8 cellular contexts compared by ENCODE assay signal in genomic region chr15:78810377-78811123, GRCh38. TPM values are rescaled to one million over a fixed set of nuclear protein-coding genes. Genes with fewer than 3 reads are reported as not detected.
A peak's percentile ranks its signal among the peaks of the same experiment; 100 is the strongest.
DNase-seq lines count a peak whose midpoint lies in the region; ATAC-seq and TF ChIP-seq lines count a peak whose summit lies in the region.

No MANE protein-coding gene starts in this region.

- H3K36me3 ChIP-seq in Panc1 (ENCODE audit: control insufficient read depth, insufficient read depth, low read length) (no peaks in the 10 kb centered on the region), liver (ENCODE audit: control insufficient read depth in 4 of 4, insufficient read depth in 3 of 4, low read depth in 1 of 4, low read length in 3 of 4) (no peaks in the 10 kb centered on the region), thymus (ENCODE audit: control insufficient read depth, insufficient read depth) (no peaks in the 10 kb centered on the region)

- POLR2A ChIA-PET in Panc1 (lab: Charles Lee) = no interaction called here

- CTCF ChIA-PET in Panc1 (lab: Charles Lee) = interaction anchor here (0.6 kb wide), 1 partner anchor 79 kb away, joined by 4 read pairs; no protein-coding TSS in a partner anchor

- peaks cover 3% of the 10 kb centered on the region for H3K27me3 ChIP-seq in Panc1 (ENCODE audit: control insufficient read depth, insufficient read depth, low read length)
- peaks cover 0 to 3% (median 0%) of the 10 kb centered on the region in 4 donors for H3K27me3 ChIP-seq in liver (ENCODE audit: control insufficient read depth in 4 of 4, insufficient read depth in 4 of 4, low read length in 3 of 4)
- peaks cover 45% of the 10 kb centered on the region for H3K27me3 ChIP-seq in thymus (ENCODE audit: control insufficient read depth, insufficient read depth)

- peak overlapping the region; percentile 44 for H3K27ac ChIP-seq in C4-2B
- H3K27ac ChIP-seq in Panc1 (ENCODE audit: low read length) = no peak overlapping the region
- H3K27ac ChIP-seq in liver (ENCODE audit: low read depth in 1 of 2, low read length in 2 of 2) = peak overlapping the region; percentile 36 to 46
- no peak overlapping the region for H3K27ac ChIP-seq in thymus (ENCODE audit: low read depth)

- H3K4me1 ChIP-seq in Panc1 (ENCODE audit: control insufficient read depth, insufficient read depth, low read length) = peaks cover 4% of the 10 kb centered on the region; the same call in 1 of the 2 replicates
- H3K4me1 ChIP-seq in liver (ENCODE audit: control insufficient read depth in 4 of 4, insufficient read depth in 4 of 4, low read length in 3 of 4) = peaks cover 0 to 6% (median 3%) of the 10 kb centered on the region in 4 donors
- H3K4me1 ChIP-seq in thymus (ENCODE audit: control insufficient read depth, insufficient read depth, low read length) = peaks cover 10% of the 10 kb centered on the region

- H3K9ac ChIP-seq in liver (ENCODE audit: low read depth in 1 of 2, low read length in 2 of 2) = no peak overlapping the region

- in situ Hi-C loops in Panc1 (cut with HindIII; ENCODE audit: low pct_unique_long_range_greater_than_20kb, low sequenced_read_pairs) = no loop called here

- WGBS in liver = 2% methylated on average over 75 of the region's 75 CpGs
- WGBS in thymus = 2% methylated on average over 75 of the region's 75 CpGs

- ATAC-seq in GM21360 (IDR thresholded peaks at IDR 0.05; ENCODE audit: unreplicated experiment) (peak; percentile 12), Panc1 (peak; percentile 48), GM18861 (IDR thresholded peaks at IDR 0.05; ENCODE audit: unreplicated experiment) (no peak)

- TF ChIP-seq CTCF in C4-2B (conservative IDR thresholded peaks at IDR 0.05) = no peak
- TF ChIP-seq CTCF in Panc1 (IDR thresholded peaks at IDR 0.05) = no peak
- TF ChIP-seq CTCF in liver (IDR thresholded peaks at IDR 0.05; ENCODE audit: low read depth, low read length, missing input control) = no peak

- no peak for TF ChIP-seq RAD21 in liver (IDR thresholded peaks at IDR 0.05)

- intact Hi-C loops in Panc1 (cut with micrococcal nuclease; ENCODE audit: unreplicated experiment) = no loop called here

- no TSS peak for BruUV-seq in Panc1 (replicated peaks; lab: Mats Ljungman, UMichigan)

- no peaks in the 10 kb centered on the region for H3K9me3 ChIP-seq in Panc1 (ENCODE audit: control insufficient read depth, insufficient read depth, low read depth, low read length)
- H3K9me3 ChIP-seq in liver (ENCODE audit: control insufficient read depth in 4 of 4, low read length in 3 of 4) = no peaks in the 10 kb centered on the region
- H3K9me3 ChIP-seq in thymus (ENCODE audit: control insufficient read depth) = peaks cover 9% of the 10 kb centered on the region

- DNase-seq in Panc1 (ENCODE audit: low read depth, low spot score) = no peak
- peak; percentile 68 for DNase-seq in dermis blood vessel endothelial cell
- DNase-seq in SIG-M5 treated with dmso at 0.1 percent for 504 hours (lab: John Stamatoyannopoulos, UW; ENCODE audit: unreplicated experiment) = no peak

- H3K4me3 ChIP-seq in Panc1 (ENCODE audit: low read depth in 2 of 2, low read length in 2 of 2) (peak overlapping the region; percentile 49 to 59), liver (ENCODE audit: low read depth in 1 of 3, low read length in 3 of 3) (peak overlapping the region in 1 of 3 donors; percentile 66), thymus (ENCODE audit: low read length) (peak overlapping the region; percentile 58)

TF ChIP-seq in liver, 16 proteins besides CTCF, POLR2A, EP300 and RAD21:
- TF ChIP-seq HNF4A (conservative IDR thresholded peaks at IDR 0.05) (no peak), MAX (IDR thresholded peaks at IDR 0.05) (no peak), FOXA1 (IDR thresholded peaks at IDR 0.05) (no peak), ATF3 (IDR thresholded peaks at IDR 0.05) (no peak), GABPA (IDR thresholded peaks at IDR 0.05 in 1 of 2, conservative IDR thresholded peaks at IDR 0.05 in 1 of 2) (no peak), TAF1 (conservative IDR thresholded peaks at IDR 0.05) (no peak), JUND (IDR thresholded peaks at IDR 0.05) (no peak), FOXA2 (IDR thresholded peaks at IDR 0.05) (no peak), NR2F2 (IDR thresholded peaks at IDR 0.05) (no peak)
TF ChIP-seq in liver: peak in this region for 0.

RNA-seq across cellular contexts. Expression of gene ADAMTS7, which starts 0.7 kb away (rescaled TPM):
- total RNA-seq in Panc1 (2021; ENCODE audit: unreplicated experiment) (1.0 TPM), dermis blood vessel endothelial cell (12.6 and 19.3 TPM in 2 replicates), liver (1 to 10 TPM; 1.3 to 2.4 TPM)
- 0.85 TPM for polyA plus RNA-seq in Panc1 (2012; ENCODE audit: insufficient read length)
- polyA plus RNA-seq in liver (1 to 10 TPM in 1 of 2 donors, under 1 TPM in 1; 0.13 to 1.2 TPM), thymus (0.94 TPM)

Comparison
In these comparisons a context has a peak if more than half of its experiments do, and no peak if none do; other contexts are left out.
1. H3K27ac ChIP-seq: peak in C4-2B (single experiment) and liver (2 of 2); none in Panc1 (single experiment) and thymus (single experiment).